Comparison of ENCODE assay signal across 1 cellular context in the genomic region with DNA sequence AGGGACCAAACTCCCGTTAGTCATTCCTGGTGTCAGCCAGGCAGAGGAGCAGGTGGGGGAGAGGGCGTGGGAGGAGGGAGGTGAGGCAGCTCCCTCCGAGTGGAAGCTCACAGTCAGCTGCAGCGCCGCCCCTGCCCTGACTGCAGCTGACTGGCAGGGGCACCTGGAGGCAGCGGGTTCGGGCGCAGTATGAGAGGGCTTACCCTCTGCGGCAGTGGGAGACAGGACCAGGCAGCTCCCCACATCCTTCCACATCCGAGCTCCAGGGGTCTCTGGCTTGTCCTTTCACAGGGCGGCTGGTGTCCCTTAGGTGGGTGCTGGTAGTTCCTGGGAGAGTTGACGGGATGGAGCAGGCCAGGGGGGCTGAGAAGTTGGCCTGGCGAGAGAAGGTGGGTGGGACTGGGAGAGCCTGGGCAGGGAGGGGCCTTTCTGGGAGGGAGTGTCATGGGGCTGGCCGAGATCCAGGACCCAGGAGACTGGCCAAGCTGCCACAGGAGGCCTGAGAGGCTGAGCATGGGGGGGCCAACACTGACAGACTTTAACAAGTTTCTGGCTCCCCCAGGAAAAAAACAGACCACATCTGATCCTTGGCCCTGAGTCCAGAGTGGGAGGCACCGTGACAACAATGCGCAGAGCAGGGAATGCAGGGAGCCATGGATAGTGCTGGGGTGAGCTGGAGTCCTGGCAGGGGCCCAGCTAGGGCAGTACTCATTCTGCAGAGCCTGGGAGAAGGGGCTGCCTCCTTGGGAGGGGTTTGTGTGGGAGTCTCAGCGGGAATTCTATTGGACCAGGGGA.
TF ChIP-seq lines count a peak whose summit lies in the region.

No MANE protein-coding gene starts in this region.

TF ChIP-seq in H1, 55 proteins besides CTCF, POLR2A, EP300 and RAD21:
- TF ChIP-seq RBBP5 (IDR thresholded peaks at IDR 0.05; ENCODE audit: borderline replicate concordance, low read depth, low read length) (no peak), KDM1A (IDR thresholded peaks at IDR 0.05; ENCODE audit: borderline replicate concordance, low read length) (no peak), RXRA (IDR thresholded peaks at IDR 0.05; ENCODE audit: insufficient read depth, low read depth, low read length) (no peak), EZH2 (IDR thresholded peaks at IDR 0.05; ENCODE audit: low read depth, low read length, severe bottlenecking) (no peak), ZNF274 (IDR thresholded peaks at IDR 0.05; ENCODE audit: borderline replicate concordance, extremely low read depth, low read length) (no peak), YY1 (IDR thresholded peaks at IDR 0.05; ENCODE audit: low read depth, low read length) (no peak), GTF2F1 (IDR thresholded peaks at IDR 0.05; ENCODE audit: borderline replicate concordance, low read depth, low read length) (no peak), ASH2L (IDR thresholded peaks at IDR 0.05; ENCODE audit: low read length) (no peak), SAP30 (IDR thresholded peaks at IDR 0.05; ENCODE audit: insufficient read depth, insufficient replicate concordance, low read length) (no peak), SP4 (IDR thresholded peaks at IDR 0.05; ENCODE audit: low read length) (no peak), RNF2 (IDR thresholded peaks at IDR 0.05; ENCODE audit: borderline replicate concordance, low read depth, low read length, missing control alignments, poor library complexity, severe bottlenecking) (no peak)
- TF ChIP-seq, protein P1, sequence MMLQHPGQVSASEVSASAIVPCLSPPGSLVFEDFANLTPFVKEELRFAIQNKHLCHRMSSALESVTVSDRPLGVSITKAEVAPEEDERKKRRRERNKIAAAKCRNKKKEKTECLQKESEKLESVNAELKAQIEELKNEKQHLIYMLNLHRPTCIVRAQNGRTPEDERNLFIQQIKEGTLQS (IDR thresholded peaks at IDR 0.05; ENCODE audit: insufficient read depth, low read depth, low read length) = no peak
- TF ChIP-seq, protein P2, sequence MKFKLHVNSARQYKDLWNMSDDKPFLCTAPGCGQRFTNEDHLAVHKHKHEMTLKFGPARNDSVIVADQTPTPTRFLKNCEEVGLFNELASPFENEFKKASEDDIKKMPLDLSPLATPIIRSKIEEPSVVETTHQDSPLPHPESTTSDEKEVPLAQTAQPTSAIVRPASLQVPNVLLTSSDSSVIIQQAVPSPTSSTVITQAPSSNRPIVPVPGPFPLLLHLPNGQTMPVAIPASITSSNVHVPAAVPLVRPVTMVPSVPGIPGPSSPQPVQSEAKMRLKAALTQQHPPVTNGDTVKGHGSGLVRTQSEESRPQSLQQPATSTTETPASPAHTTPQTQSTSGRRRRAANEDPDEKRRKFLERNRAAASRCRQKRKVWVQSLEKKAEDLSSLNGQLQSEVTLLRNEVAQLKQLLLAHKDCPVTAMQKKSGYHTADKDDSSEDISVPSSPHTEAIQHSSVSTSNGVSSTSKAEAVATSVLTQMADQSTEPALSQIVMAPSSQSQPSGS (IDR thresholded peaks at IDR 0.05; ENCODE audit: low read length) = no peak
